ENCODE assay signal across 8 cellular contexts in genomic region chr12:104459556-104459909, GRCh38. TPM values are rescaled to one million over a fixed set of nuclear protein-coding genes. Genes with fewer than 3 reads are reported as not detected.
DNase-seq lines count a peak whose midpoint lies in the region; ATAC-seq, FAIRE-seq and TF ChIP-seq lines count a peak whose summit lies in the region.

No MANE protein-coding gene starts in this region.

- intact Hi-C loops in lower lobe of right lung (cut with DNase I), result no loop called here

- no peaks in the 10 kb centered on the region for H3K9me3 Mint-ChIP-seq in activated naive CD4-positive, alpha-beta T cell treated with anti-CD3 and anti-CD28 coated beads, Interleukin-2, amount 10 ng/mL, durations not matched to agents 7 days and 5 days
- H3K9me3 Mint-ChIP-seq in astrocyte (ENCODE audit: unreplicated experiment), result no peaks in the 10 kb centered on the region

- H3K4me1 Mint-ChIP-seq in activated naive CD4-positive, alpha-beta T cell treated with anti-CD3 and anti-CD28 coated beads, Interleukin-2, amount 10 ng/mL, durations not matched to agents 7 days and 5 days, result peaks cover 65% of the 10 kb centered on the region
- H3K4me1 Mint-ChIP-seq in astrocyte (ENCODE audit: low read depth, unreplicated experiment), result peaks cover 45% of the 10 kb centered on the region

- 70 to 74% methylated on average over 1 of the region's 1 CpG for WGBS in tibial nerve, 2 donors

- H3K9me3 ChIP-seq in astrocyte (ENCODE audit: insufficient read depth, low read depth, low read length) (no peaks in the 10 kb centered on the region), lower lobe of right lung (no peaks in the 10 kb centered on the region), tibial nerve (no peaks in the 10 kb centered on the region)

- H3K4me2 ChIP-seq in astrocyte (ENCODE audit: low read length), result peak overlapping the region; percentile 97

- peak overlapping the region; percentile 99 for H3K4me3 Mint-ChIP-seq in activated naive CD4-positive, alpha-beta T cell treated with anti-CD3 and anti-CD28 coated beads, Interleukin-2, amount 10 ng/mL, durations not matched to agents 7 days and 5 days
- peak overlapping the region; percentile 98 for H3K4me3 Mint-ChIP-seq in astrocyte (ENCODE audit: unreplicated experiment)

- no peak for DNase-seq in activated naive CD4-positive, alpha-beta T cell treated with anti-CD3 and anti-CD28 coated beads, Interleukin-2, amount 10 ng/mL, durations not matched to agents 7 days and 5 days
- no peak for DNase-seq in activated naive CD4-positive, alpha-beta T cell treated with Interleukin-2 at 50 U/mL for 16 hours
- DNase-seq in astrocyte (ENCODE audit: low read depth) (no peak), lower lobe of right lung (no peak), tibial nerve (ENCODE audit: low spot score in 2 of 2) (no peak), NCI-H1417 treated with DMSO at 0.1 percent for 48 hours (lab: John Stamatoyannopoulos, UW) (no peak), foreskin keratinocyte (no peak)
- DNase-seq in activated CD8-positive, alpha-beta memory T cell treated with anti-CD3 and anti-CD28 coated beads, Interleukin-2, amount 50 U/mL, for 48 hours, result no peak

- no peak for TF ChIP-seq POLR2A in tibial nerve (IDR thresholded peaks at IDR 0.05)

- TF ChIP-seq CTCF in astrocyte (IDR thresholded peaks at IDR 0.05; ENCODE audit: insufficient read depth, low read depth, low read length) (no peak), lower lobe of right lung (IDR thresholded peaks at IDR 0.05) (no peak), tibial nerve (IDR thresholded peaks at IDR 0.05) (no peak), foreskin keratinocyte (conservative IDR thresholded peaks at IDR 0.05) (no peak)

- ATAC-seq in lower lobe of right lung, result no peak
- ATAC-seq in foreskin keratinocyte, result no peak

- peak overlapping the region; percentile 85 for H3K9ac ChIP-seq in astrocyte (ENCODE audit: low read length)

- TF ChIP-seq EP300 in tibial nerve (IDR thresholded peaks at IDR 0.05), result no peak

- no peaks in the 10 kb centered on the region for H3K36me3 ChIP-seq in astrocyte (ENCODE audit: insufficient read depth, low read length)
- no peaks in the 10 kb centered on the region for H3K36me3 ChIP-seq in lower lobe of right lung
- H3K36me3 ChIP-seq in tibial nerve, result no peaks in the 10 kb centered on the region

- H3K79me2 ChIP-seq in astrocyte (ENCODE audit: insufficient read depth, low read length), result peaks cover 67% of the 10 kb centered on the region

- H3K4me1 ChIP-seq in astrocyte (ENCODE audit: insufficient read depth, low read length), result peaks cover 36% of the 10 kb centered on the region
- peaks cover 64% of the 10 kb centered on the region for H3K4me1 ChIP-seq in lower lobe of right lung
- peaks cover 0 to 45% (median 10%) of the 10 kb centered on the region in 4 donors for H3K4me1 ChIP-seq in tibial nerve
- H3K4me1 ChIP-seq in foreskin keratinocyte, result peaks cover 19% of the 10 kb centered on the region

- H4K20me1 ChIP-seq in astrocyte (ENCODE audit: insufficient read depth, low read length), result peaks cover 45% of the 10 kb centered on the region

- FAIRE-seq in astrocyte (lab: Jason Lieb, UNC), result no peak

- peak overlapping the region; percentile 86 for H3K4me3 ChIP-seq in astrocyte (ENCODE audit: insufficient read depth, low read depth, low read length)
- peak overlapping the region; percentile 94 for H3K4me3 ChIP-seq in lower lobe of right lung
- peak overlapping the region in 2 of 4 donors; percentile 68 to 91 for H3K4me3 ChIP-seq in tibial nerve

- peaks cover 30% of the 10 kb centered on the region for H3K36me3 Mint-ChIP-seq in activated naive CD4-positive, alpha-beta T cell treated with anti-CD3 and anti-CD28 coated beads, Interleukin-2, amount 10 ng/mL, durations not matched to agents 7 days and 5 days
- H3K36me3 Mint-ChIP-seq in astrocyte (ENCODE audit: low read depth, unreplicated experiment), result peaks cover 6% of the 10 kb centered on the region

- H3K27me3 Mint-ChIP-seq in activated naive CD4-positive, alpha-beta T cell treated with anti-CD3 and anti-CD28 coated beads, Interleukin-2, amount 10 ng/mL, durations not matched to agents 7 days and 5 days, result peaks cover 18% of the 10 kb centered on the region
- H3K27me3 Mint-ChIP-seq in astrocyte (ENCODE audit: low read depth, unreplicated experiment), result no peaks in the 10 kb centered on the region

- CTCF ChIA-PET in activated naive CD4-positive, alpha-beta T cell treated with anti-CD3 and anti-CD28 coated beads, Interleukin-2, amount 10 ng/mL, durations not matched to agents 7 days and 5 days (lab: Charles Lee), result interaction anchor here (0.9 to 3.5 kb wide), 8 partner anchors 14 to 220 kb away, joined by 3 to 15 read pairs (median 4); no protein-coding TSS in a partner anchor

- H2AFZ ChIP-seq in astrocyte (ENCODE audit: low read depth, low read length), result no peak overlapping the region

- peak overlapping the region; percentile 94 for H3K27ac Mint-ChIP-seq in activated naive CD4-positive, alpha-beta T cell treated with anti-CD3 and anti-CD28 coated beads, Interleukin-2, amount 10 ng/mL, durations not matched to agents 7 days and 5 days
- peak overlapping the region; percentile 94 for H3K27ac Mint-ChIP-seq in astrocyte (ENCODE audit: unreplicated experiment)

- H3K27ac ChIP-seq in astrocyte (ENCODE audit: low read depth, low read length), result no peak overlapping the region
- H3K27ac ChIP-seq in lower lobe of right lung, result peak overlapping the region; percentile 84
- H3K27ac ChIP-seq in tibial nerve, result peak overlapping the region in 3 of 4 donors; percentile 72 to 89 (median 72)
- H3K27ac ChIP-seq in foreskin keratinocyte, result no peak overlapping the region

- no peaks in the 10 kb centered on the region for H3K27me3 ChIP-seq in astrocyte (ENCODE audit: insufficient read depth, low read length)
- no peaks in the 10 kb centered on the region for H3K27me3 ChIP-seq in lower lobe of right lung (ENCODE audit: low read depth)
- no peaks in the 10 kb centered on the region for H3K27me3 ChIP-seq in tibial nerve
- H3K27me3 ChIP-seq in foreskin keratinocyte, result no peaks in the 10 kb centered on the region

RNA-seq across cellular contexts. Expression of gene CHST11, which starts 2.8 kb away (rescaled TPM):
- 30.0 and 30.2 TPM in 2 replicates for total RNA-seq in astrocyte
- total RNA-seq in lower lobe of right lung, result 46.2 TPM
- total RNA-seq in tibial nerve, result 10 to 100 TPM; 20.8 to 56.7 (median 26.5) TPM
- 17.2 and 22.9 TPM in 2 replicates for total RNA-seq in foreskin keratinocyte
- polyA plus RNA-seq in foreskin keratinocyte, result 9.4 and 12.4 TPM in 2 replicates

Comparison
In these comparisons a context has a peak if more than half of its experiments do, and no peak if none do; other contexts are left out.
1. H3K27ac ChIP-seq: peak in lower lobe of right lung (single experiment) and tibial nerve (3 of 4); none in astrocyte (single experiment) and foreskin keratinocyte (single experiment).